Comparison of ENCODE assay signal across 8 cellular contexts in genomic region chr15:50765202-50765967, GRCh38. TPM values are rescaled to one million over a fixed set of nuclear protein-coding genes. Genes with fewer than 3 reads are reported as not detected.
DNase-seq lines count a peak whose midpoint lies in the region; ATAC-seq and TF ChIP-seq lines count a peak whose summit lies in the region.

Gene SPPL2A, minus strand, starts transcription at chr15:50765706. Its CDS starts 173 bp downstream, at chr15:50765533.

- H3K9me3 ChIP-seq in right cardiac atrium (ENCODE audit: control insufficient read depth, low read length): no peaks in the 10 kb centered on the region
- H3K9me3 ChIP-seq in uterus: no peaks in the 10 kb centered on the region

- WGBS in right cardiac atrium: under 1% methylated on average over 77 of the region's 77 CpGs

- no peak for TF ChIP-seq CTCF in uterus (IDR thresholded peaks at IDR 0.05)

- intact Hi-C loops in right cardiac atrium (cut with DNase I): loop anchor here in 2 of 4 donors (10.0 kb wide), 2 partner anchors 81 to 109 kb away; partner anchors contain the start of gene TRPM7 (in 2 of the 2)
- intact Hi-C loops in uterus (cut with DNase I; ENCODE audit: low total_unique reads): no loop called here

- peak within 1 kb of the TSS; percentile 79 for H3K27ac ChIP-seq in angular gyrus (ENCODE audit: low read depth, low read length)
- peak within 1 kb of the TSS; percentile 93 for H3K27ac ChIP-seq in right cardiac atrium (ENCODE audit: low read length)
- H3K27ac ChIP-seq in uterus: peak within 1 kb of the TSS; percentile 91 to 95

- DNase-seq in NCI-H1694 treated with DMSO at 0.1 percent for 48 hours (lab: John Stamatoyannopoulos, UW) (peak; percentile 59), T-helper 2 cell (peak; percentile 56 to 93 (median 74)), right cardiac atrium (peak; percentile 91 to 94 (median 93)), putamen (ENCODE audit: low spot score) (peak; percentile 73), uterus (peak; percentile 76 to 81)

- H3K27me3 ChIP-seq in right cardiac atrium (ENCODE audit: control insufficient read depth, insufficient read depth) (no peaks in the 10 kb centered on the region), uterus (no peaks in the 10 kb centered on the region)

- H3K4me3 ChIP-seq in right cardiac atrium (ENCODE audit: low read length): peak within 1 kb of the TSS; percentile 63
- peak within 1 kb of the TSS; percentile 31 to 83 for H3K4me3 ChIP-seq in uterus

- TF ChIP-seq POLR2A in uterus (IDR thresholded peaks at IDR 0.05): peak; percentile 63 to 89

- ATAC-seq in GM18498 (IDR thresholded peaks at IDR 0.05; ENCODE audit: unreplicated experiment): peak; percentile 88
- peak; percentile 80 for ATAC-seq in HG02884 (IDR thresholded peaks at IDR 0.05; ENCODE audit: unreplicated experiment)
- ATAC-seq in right cardiac atrium: peak; percentile 96 to 97

- H3K4me1 ChIP-seq in right cardiac atrium (ENCODE audit: control insufficient read depth, insufficient read depth, low read length): peaks cover 2% of the 10 kb centered on the region
- no peaks in the 10 kb centered on the region for H3K4me1 ChIP-seq in uterus

- H3K36me3 ChIP-seq in uterus: no peaks in the 10 kb centered on the region

RNA-seq across cellular contexts. Expression of gene SPPL2A, which starts in this region (rescaled TPM):
- total RNA-seq in right cardiac atrium: 100 to 1,000 TPM; 110 to 120 (median 116) TPM
- 33.5 TPM for polyA plus RNA-seq in right cardiac atrium
- 100 to 1,000 TPM in 2 of 4 donors, 10 to 100 TPM in 2; 52.6 to 193 (median 101) TPM for total RNA-seq in uterus

Comparison
In these comparisons a context has a peak if more than half of its experiments do, and no peak if none do; other contexts are left out.
1. Peak in every context shown above with its lines: DNase-seq, ATAC-seq, H3K4me3 ChIP-seq and H3K27ac ChIP-seq.